ENCODE assay signal across 12 cellular contexts in the genomic region with DNA sequence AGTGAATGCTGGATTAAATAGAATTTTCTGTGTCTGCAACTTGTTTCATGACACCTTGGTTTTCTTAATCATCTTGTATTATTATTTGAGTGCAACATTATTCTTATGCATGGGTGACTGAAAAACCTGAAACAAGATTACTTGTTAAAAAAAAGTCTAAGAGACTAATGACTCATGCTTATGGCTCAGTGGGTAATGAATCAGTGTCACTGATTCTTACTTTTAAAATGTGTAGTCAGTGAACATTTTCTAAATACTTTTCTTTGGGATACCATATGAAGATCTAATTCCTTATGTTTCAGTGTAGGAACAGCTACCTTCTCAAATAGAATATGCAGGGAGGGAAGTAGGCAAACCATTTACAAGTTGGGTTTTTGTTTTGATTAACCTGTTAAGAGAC.
DNase-seq lines count a peak whose midpoint lies in the region; ATAC-seq and TF ChIP-seq lines count a peak whose summit lies in the region.
"Had no signal": no experiment of that assay in that cellular context is flagged by ENCODE, and none has a peak within 500 bp of the region (broad histone marks: within the 10 kb centered on the region; RNA-seq: fewer than 3 reads in every experiment).

No MANE protein-coding gene starts in this region.

- H3K4me3 ChIP-seq in GM23248 (no peak overlapping the region; the same call in 1 of the 2 replicates), RWPE2 (ENCODE audit: severe bottlenecking) (no peak overlapping the region), fibroblast of mammary gland (ENCODE audit: control insufficient read depth, low read depth, low read length) (no peak overlapping the region)

- H3K4me2 ChIP-seq in GM23248 (ENCODE audit: unreplicated experiment): peak overlapping the region; percentile 77

- peak; percentile 82 for ATAC-seq in RWPE2 (ENCODE audit: low read depth)
- ATAC-seq in activated CD4-positive, CD25-positive, alpha-beta regulatory T cell treated with anti-CD3 and anti-CD28 coated beads, Interleukin-2, amount 50 U/mL, for 24 hours: no peak

- peak; percentile 76 for DNase-seq in GM23248
- no peak for DNase-seq in RWPE2 (ENCODE audit: low spot score)
- DNase-seq in fibroblast of mammary gland (ENCODE audit: low read depth): peak; percentile 83
- peak; percentile 31 for DNase-seq in stromal cell of bone marrow (ENCODE audit: low read depth)
- no peak for DNase-seq in cortex of kidney (lab: John Stamatoyannopoulos, UW)
- no peak for DNase-seq in head of caudate nucleus
- DNase-seq: activated CD8-positive, alpha-beta memory T cell treated with anti-CD3 and anti-CD28 coated beads for 24 hours; activated naive CD8-positive, alpha-beta T cell treated with anti-CD3 and anti-CD28 coated beads, Interleukin-2, amount 10 ng/mL, durations not matched to agents 7 days and 5 days; DMS153; substantia nigra; T-helper 9 cell had no signal

- H3K36me3 ChIP-seq in GM23248 (ENCODE audit: low read depth): no peaks in the 10 kb centered on the region
- no peaks in the 10 kb centered on the region; the same call in 1 of the 2 replicates for H3K36me3 ChIP-seq in RWPE2 (ENCODE audit: low read depth)

- H3K4me1 ChIP-seq in GM23248 (ENCODE audit: insufficient read depth): peaks cover 30% of the 10 kb centered on the region
- H3K4me1 ChIP-seq in RWPE2 (ENCODE audit: insufficient read depth, poor library complexity, severe bottlenecking): peaks cover 9% of the 10 kb centered on the region

- H3K27ac ChIP-seq in GM23248 (no peak overlapping the region), RWPE2 (ENCODE audit: poor library complexity, severe bottlenecking) (no peak overlapping the region)

- in situ Hi-C loops in GM23248 (cut with MboI): no loop called here

- H3F3A ChIP-seq in GM23248 (ENCODE audit: insufficient read depth): peaks cover 18% of the 10 kb centered on the region

- no peaks in the 10 kb centered on the region for H3K27me3 ChIP-seq in GM23248 (replicated peaks; ENCODE audit: insufficient read depth)
- no peaks in the 10 kb centered on the region for H3K27me3 ChIP-seq in RWPE2 (ENCODE audit: insufficient read depth, poor library complexity, severe bottlenecking)

- H4K20me1 ChIP-seq in GM23248 (ENCODE audit: insufficient read depth): no peaks in the 10 kb centered on the region

- no peaks in the 10 kb centered on the region for H3K79me2 ChIP-seq in GM23248 (ENCODE audit: insufficient read depth)

- no peaks in the 10 kb centered on the region for H3K9me3 ChIP-seq in GM23248 (ENCODE audit: low read depth)
- H3K9me3 ChIP-seq in RWPE2 (ENCODE audit: severe bottlenecking): no peaks in the 10 kb centered on the region

- H3K9me2 ChIP-seq in GM23248 (ENCODE audit: insufficient read depth): no peaks in the 10 kb centered on the region

- H2AFZ ChIP-seq in GM23248: no peak overlapping the region

- TF ChIP-seq CTCF in RWPE2 (IDR thresholded peaks at IDR 0.05; ENCODE audit: poor library complexity, severe bottlenecking) (no peak), fibroblast of mammary gland (conservative IDR thresholded peaks at IDR 0.05; ENCODE audit: control insufficient read depth, insufficient read depth, low read depth, low read length) (no peak)

- intact Hi-C loops in head of caudate nucleus (cut with DNase I): no loop called here

- no peak overlapping the region for H3K9ac ChIP-seq in GM23248

Comparison
In these comparisons a context has a peak if more than half of its experiments do, and no peak if none do; other contexts are left out.
1. DNase-seq: peak in GM23248 (single experiment), fibroblast of mammary gland (single experiment) and stromal cell of bone marrow (single experiment); none in RWPE2 (single experiment), cortex of kidney (single experiment) and head of caudate nucleus (0 of 42).